19 cellular contexts compared by ENCODE assay signal in genomic region chr1:64090436-64090835, GRCh38.
DNase-seq lines count a peak whose midpoint lies in the region; ATAC-seq, FAIRE-seq and TF ChIP-seq lines count a peak whose summit lies in the region.
"Had no signal": no experiment of that assay in that cellular context is flagged by ENCODE, and none has a peak within 500 bp of the region (broad histone marks: within the 10 kb centered on the region; RNA-seq: fewer than 3 reads in every experiment).

No MANE protein-coding gene starts in this region.

- no peak overlapping the region for H3K4me3 Mint-ChIP-seq in T-cell
- H3K4me3 Mint-ChIP-seq: CD4-positive, alpha-beta memory T cell; GM23338; HFFc6 had no signal

- H3K9me3 Mint-ChIP-seq in T-cell: no peaks in the 10 kb centered on the region
- H3K9me3 Mint-ChIP-seq: GM23338, HFFc6 had no signal

- peaks cover 2 to 4% of the 10 kb centered on the region in 2 donors for H3K27me3 Mint-ChIP-seq in T-cell

- no peaks in the 10 kb centered on the region for H3K9me3 ChIP-seq in H1 (ENCODE audit: insufficient read depth in 2 of 2, low read depth in 1 of 2, low read length in 1 of 2)
- no peaks in the 10 kb centered on the region for H3K9me3 ChIP-seq in endothelial cell of umbilical vein (replicated peaks; ENCODE audit: control insufficient read depth, insufficient read depth, low read length)
- H3K9me3 ChIP-seq: Caco-2, HAP-1 had no signal

- CTCF ChIA-PET in H1 (lab: Charles Lee; ENCODE audit: partially characterized antibody): interaction anchor here (0.6 kb wide), 1 partner anchor 46 kb away, joined by 3 read pairs; no protein-coding TSS in a partner anchor
- CTCF ChIA-PET in endothelial cell of umbilical vein (lab: Charles Lee): interaction anchor here (0.9 to 2.8 kb wide), 2 partner anchors 47 to 398 kb away, joined by 3 to 6 read pairs; no protein-coding TSS in a partner anchor
- CTCF ChIA-PET in T-cell (lab: Charles Lee): no interaction called here

- H3K4me1 ChIP-seq in H1 (replicated peaks in 1 of 4; ENCODE audit: control insufficient read depth in 3 of 4, insufficient read depth in 4 of 4, low read length in 3 of 4) (peaks cover 0 to 3% (median under 1%) of the 10 kb centered on the region in 4 experiments; a peak in 3 of 7 replicates), endothelial cell of umbilical vein (ENCODE audit: control insufficient read depth, extremely low read depth, insufficient read depth, low read length) (no peaks in the 10 kb centered on the region)
- H3K4me1 ChIP-seq: Caco-2, HAP-1 had no signal

- no peak overlapping the region for H4K91ac ChIP-seq in H1 (replicated peaks; ENCODE audit: insufficient read length, low read length)

- no TSS peak for BruUV-seq in endothelial cell of umbilical vein (replicated peaks; lab: Mats Ljungman, UMichigan)

- 93% methylated on average over 3 of the region's 3 CpGs; no CpG with 5 or more reads in 1 of the 2 experiments for WGBS in H1 (ENCODE audit: extremely low coverage in 1 of 2, insufficient coverage in 1 of 2, insufficient read length in 1 of 2, insufficient replicate concordance in 2 of 2, low coverage in 1 of 2, low lambda C conversion rate in 2 of 2, missing lambda C conversion rate in 1 of 2), 2 experiments

- H3K14ac ChIP-seq in H1 (ENCODE audit: insufficient read length): no peak overlapping the region

- ATAC-seq in HG03432 (IDR thresholded peaks at IDR 0.05; ENCODE audit: unreplicated experiment) (no peak), T-cell (replicated peaks in 1 of 4) (no peak)
- ATAC-seq: GM23338 had no signal

- no peak for TF ChIP-seq CTCF in H1 (IDR thresholded peaks at IDR 0.05; ENCODE audit: control extremely low read depth in 1 of 3, insufficient read depth in 1 of 3, low read depth in 1 of 3, low read length in 3 of 3)
- TF ChIP-seq CTCF in endothelial cell of umbilical vein (IDR thresholded peaks at IDR 0.05; ENCODE audit: extremely low read depth in 1 of 2, insufficient read depth in 1 of 2, low read depth in 1 of 2, low read length in 2 of 2): no peak

- no peaks in the 10 kb centered on the region for H3K9me1 ChIP-seq in endothelial cell of umbilical vein (replicated peaks; ENCODE audit: control insufficient read depth, extremely low read depth, insufficient read depth, low read length)

- no peak overlapping the region for H2BK15ac ChIP-seq in H1 (ENCODE audit: low read length)

- no peak for TF ChIP-seq POLR2A in H1 (IDR thresholded peaks at IDR 0.05; ENCODE audit: control extremely low read depth in 1 of 2, low read depth in 2 of 2, low read length in 2 of 2)
- no peak for TF ChIP-seq POLR2A in endothelial cell of umbilical vein (IDR thresholded peaks at IDR 0.05; ENCODE audit: low read depth, low read length)

- H3K36me3 ChIP-seq in H1 (ENCODE audit: control insufficient read depth in 2 of 4, insufficient read depth in 4 of 4, low read length in 3 of 4) (no peaks in the 10 kb centered on the region), endothelial cell of umbilical vein (ENCODE audit: control insufficient read depth in 2 of 2, extremely low read depth in 1 of 2, insufficient read depth in 2 of 2, low read length in 2 of 2) (no peaks in the 10 kb centered on the region)
- H3K36me3 ChIP-seq: HAP-1 had no signal

- H3K4me2 ChIP-seq in H1 (ENCODE audit: insufficient read depth in 1 of 2, low read depth in 2 of 2, low read length in 2 of 2): no peak overlapping the region
- no peak overlapping the region for H3K4me2 ChIP-seq in endothelial cell of umbilical vein (ENCODE audit: insufficient read depth, low read length)
- H3K4me2 ChIP-seq: GM23338 had no signal

- no peaks in the 10 kb centered on the region for H3K79me1 ChIP-seq in H1 (ENCODE audit: low read depth, low read length)

- H3K79me2 ChIP-seq in H1 (ENCODE audit: control insufficient read depth in 1 of 2, insufficient read depth in 2 of 2, low read length in 2 of 2): peaks cover 0 to 17% of the 10 kb centered on the region in 2 experiments; a peak in 2 of 4 replicates
- H3K79me2 ChIP-seq in endothelial cell of umbilical vein (ENCODE audit: control insufficient read depth, insufficient read depth, low read length): no peaks in the 10 kb centered on the region

- peaks cover 0 to 2% of the 10 kb centered on the region in 2 experiments for H4K20me1 ChIP-seq in H1 (replicated peaks in 1 of 2; ENCODE audit: control insufficient read depth in 1 of 2, insufficient read depth in 2 of 2, low read length in 2 of 2)
- no peaks in the 10 kb centered on the region for H4K20me1 ChIP-seq in endothelial cell of umbilical vein (replicated peaks; ENCODE audit: control insufficient read depth, extremely low read depth, insufficient read depth, low read length)

- H3K27ac Mint-ChIP-seq in T-cell: no peak overlapping the region
- H3K27ac Mint-ChIP-seq: CD4-positive, alpha-beta memory T cell; GM23338; HFFc6 had no signal

- no peak overlapping the region for H3K9ac ChIP-seq in H1 (replicated peaks in 1 of 4; ENCODE audit: extremely low read depth in 1 of 4, low read depth in 3 of 4, low read length in 3 of 4)
- H3K9ac ChIP-seq in endothelial cell of umbilical vein (replicated peaks; ENCODE audit: extremely low read depth, insufficient read depth, low read length): no peak overlapping the region

- H3K27me3 ChIP-seq in H1 (replicated peaks in 1 of 4; ENCODE audit: control insufficient read depth in 3 of 4, extremely low read depth in 1 of 4, insufficient read depth in 3 of 4, low read length in 3 of 4): no peaks in the 10 kb centered on the region
- H3K27me3 ChIP-seq in endothelial cell of umbilical vein (ENCODE audit: control insufficient read depth in 2 of 2, insufficient read depth in 2 of 2, low read length in 2 of 2): no peaks in the 10 kb centered on the region

- no peaks in the 10 kb centered on the region for H3K23me2 ChIP-seq in H1 (ENCODE audit: low read depth, low read length)

- TF ChIP-seq RAD21 in H1 (IDR thresholded peaks at IDR 0.05 in 1 of 2, conservative IDR thresholded peaks at IDR 0.05 in 1 of 2; ENCODE audit: low read depth in 2 of 2, low read length in 2 of 2): no peak

- no peak overlapping the region for H2BK12ac ChIP-seq in H1 (ENCODE audit: low read depth, low read length)

- no peak overlapping the region for H3K4ac ChIP-seq in H1 (replicated peaks; ENCODE audit: insufficient read length, low read depth, low read length)

- H4K8ac ChIP-seq in H1 (ENCODE audit: extremely low read depth, insufficient read depth, low read length): no peak overlapping the region

- no peak for TF ChIP-seq EP300 in H1 (IDR thresholded peaks at IDR 0.05; ENCODE audit: borderline replicate concordance in 1 of 2, low read depth in 2 of 2, low read length in 2 of 2)

- POLR2A ChIA-PET in H1 (lab: Charles Lee; ENCODE audit: partially characterized antibody) (interaction anchor here (0.9 kb wide), 1 partner anchor 11 kb away, joined by 4 read pairs; no protein-coding TSS in a partner anchor), endothelial cell of umbilical vein (lab: Charles Lee) (no interaction called here), T-cell (lab: Charles Lee) (no interaction called here)

- intact Hi-C loops in endothelial cell of umbilical vein (cut with micrococcal nuclease): no loop called here

- no peak overlapping the region for H2AK5ac ChIP-seq in H1 (ENCODE audit: low read depth, low read length)

- H3K27ac ChIP-seq in H1 (ENCODE audit: low read depth, low read length) (no peak overlapping the region), endothelial cell of umbilical vein (ENCODE audit: insufficient read depth, low read depth, low read length) (no peak overlapping the region)

- no peaks in the 10 kb centered on the region for H3K36me3 Mint-ChIP-seq in T-cell
- H3K36me3 Mint-ChIP-seq: CD4-positive, alpha-beta memory T cell had no signal

- DNase-seq in H1 (ENCODE audit: low read depth in 1 of 2, low spot score in 2 of 2) (no peak), endothelial cell of umbilical vein (ENCODE audit: low read depth, low spot score) (peak; percentile 41), glomerular endothelial cell (ENCODE audit: extremely low read depth, low read depth, low spot score) (peak; percentile 93), pulmonary artery endothelial cell (ENCODE audit: low read depth, low spot score) (peak; percentile 35), NCI-H526 (lab: John Stamatoyannopoulos, UW) (no peak), T-cell (no peak)
- DNase-seq: C1 segment of cervical spinal cord; Caco-2; CD4-positive, alpha-beta memory T cell; DMS153; DMS79 treated with DMSO at 0.1 percent for 48 hours; GF-D8; HFFc6 had no signal

- no peak overlapping the region for H4K5ac ChIP-seq in H1 (ENCODE audit: insufficient read length, low read depth, low read length)

- H3K4me3 ChIP-seq in H1 (ENCODE audit: extremely low read depth in 1 of 4, insufficient read depth in 2 of 4, low read depth in 3 of 4, low read length in 4 of 4) (no peak overlapping the region), endothelial cell of umbilical vein (replicated peaks in 1 of 3; ENCODE audit: insufficient read depth in 1 of 3, low read depth in 1 of 3, low read length in 3 of 3) (no peak overlapping the region)
- H3K4me3 ChIP-seq: GM23338, HAP-1 had no signal

- FAIRE-seq in H1 (lab: Jason Lieb, UNC): peak; percentile 24
- peak; percentile 37 for FAIRE-seq in endothelial cell of umbilical vein (lab: Jason Lieb, UNC)
- FAIRE-seq: GM12891, GM18507, H54 had no signal

- H2BK20ac ChIP-seq in H1 (ENCODE audit: low read length): no peak overlapping the region

- H2BK5ac ChIP-seq in H1 (ENCODE audit: low read depth, low read length): no peak overlapping the region

- H2AFZ ChIP-seq in H1 (ENCODE audit: low read length) (no peak overlapping the region), endothelial cell of umbilical vein (ENCODE audit: low read depth, low read length) (no peak overlapping the region)
- H2AFZ ChIP-seq: GM23338 had no signal

- no peaks in the 10 kb centered on the region for H3K4me1 Mint-ChIP-seq in T-cell
- H3K4me1 Mint-ChIP-seq: CD4-positive, alpha-beta memory T cell had no signal

- no peak overlapping the region for H3K18ac ChIP-seq in H1 (ENCODE audit: extremely low read depth, low read length)

- no peak overlapping the region for H3K56ac ChIP-seq in H1 (replicated peaks; ENCODE audit: insufficient read length, low read depth, low read length)

- no peak overlapping the region for H2BK120ac ChIP-seq in H1 (replicated peaks; ENCODE audit: low read depth, low read length)

- H3K23ac ChIP-seq in H1 (ENCODE audit: insufficient read length): no peak overlapping the region

- dilution Hi-C loops in endothelial cell of umbilical vein (cut with MboI; ENCODE audit: extremely low pct_ligation_motif_present, low sequenced_read_pairs): no loop called here

TF ChIP-seq in endothelial cell of umbilical vein, 7 proteins besides CTCF, POLR2A, EP300 and RAD21 (continues in another document):
- TF ChIP-seq EZH2 (IDR thresholded peaks at IDR 0.05; ENCODE audit: borderline replicate concordance, low read depth, low read length, severe bottlenecking): no peak
- no peak for TF ChIP-seq JUN (IDR thresholded peaks at IDR 0.05; ENCODE audit: borderline replicate concordance, insufficient read depth, insufficient read length, low read depth)
- TF ChIP-seq MAX (IDR thresholded peaks at IDR 0.05; ENCODE audit: insufficient read depth, insufficient read length): no peak
- no peak for TF ChIP-seq MYC (IDR thresholded peaks at IDR 0.05; ENCODE audit: low read depth, low read length)

Comparison
In these comparisons a context has a peak if more than half of its experiments do, and no peak if none do; other contexts are left out.
1. DNase-seq: peak in endothelial cell of umbilical vein (single experiment), glomerular endothelial cell (single experiment) and pulmonary artery endothelial cell (single experiment); none in H1 (0 of 2), NCI-H526 (0 of 2) and T-cell (0 of 34).
2. CTCF ChIA-PET loops: an anchor here in H1 (0.6 kb wide) and endothelial cell of umbilical vein (0.9 to 2.8 kb wide); none called in T-cell.